In genomic region chr4:143477487-143477886, GRCh38 we compare ENCODE assay signal across 27 cellular contexts.
"Had no signal": no experiment of that assay in that cellular context is flagged by ENCODE, and none has a peak within 500 bp of the region (broad histone marks: within the 10 kb centered on the region; RNA-seq: fewer than 3 reads in every experiment).

No MANE protein-coding gene starts in this region.

- H3K4me1 ChIP-seq: left lung, lower lobe of right lung, neural progenitor cell, parathyroid adenoma, psoas muscle, uterus had no signal

- H3K4me2 ChIP-seq: neural progenitor cell had no signal

- H3K79me2 ChIP-seq: parathyroid adenoma had no signal

- H3K27ac ChIP-seq: left lung, lower lobe of right lung, neural progenitor cell, neutrophil, parathyroid adenoma, psoas muscle, skin epidermis, stomach, suprapubic skin, uterus had no signal

- H3K4me3 ChIP-seq: left lung, lower lobe of right lung, neural progenitor cell, psoas muscle, skin epidermis, stomach, suprapubic skin, tibial nerve, uterus had no signal

- H2AFZ ChIP-seq: neural progenitor cell, parathyroid adenoma had no signal

- ATAC-seq: left colon; left lung; lower lobe of right lung; naive thymus-derived CD8-positive, alpha-beta T cell; psoas muscle; sciatic nerve; stimulated activated naive B cell treated with anti-CD40 and anti-IgM and Interleukin-4, amounts not matched to agents 10 μg/mL and 1 μg/mL and 100 μg/mL, for 72 hours; stimulated activated naive CD8-positive, alpha-beta T cell treated with anti-CD3 and anti-CD28 coated beads, Interleukin-15, Interleukin-2, amounts not matched to agents 100 U/mL and 50 U/mL, for 24 hours had no signal

- H3K27me3 ChIP-seq: left lung, neural progenitor cell, neutrophil, stomach, suprapubic skin, tibial nerve, uterus had no signal

- DNase-seq: hippocampal formation; kidney glomerular epithelial cell; left colon; left lung; lower lobe of right lung; mammary epithelial cell; mesenchymal stem cell; naive thymus-derived CD8-positive, alpha-beta T cell; nephron progenitor cell; occipital lobe; psoas muscle; stimulated activated CD4-positive, alpha-beta T cell treated with anti-CD3 and anti-CD28 coated beads, Interleukin-12 subunit alpha, Interleukin-12 subunit beta, amount 100 ng/mL, for 4 hours; stimulated activated CD4-positive, alpha-beta T cell treated with anti-CD3 and anti-CD28 coated beads, Interleukin-15, amount 100 ng/mL, for 24 hours; stimulated activated CD4-positive, alpha-beta T cell treated with anti-CD3 and anti-CD28 coated beads, Interleukin-2, amount 100 ng/mL, for 24 hours; stimulated activated CD4-positive, alpha-beta T cell treated with anti-CD3 and anti-CD28 coated beads, Interleukin-4, amount 100 ng/mL, for 1 hour; stimulated activated naive B cell treated with anti-CD40 and anti-IgM and Interleukin-4, amounts not matched to agents 10 μg/mL and 1 μg/mL and 100 μg/mL, for 72 hours; stimulated activated naive CD8-positive, alpha-beta T cell treated with anti-CD3 and anti-CD28 coated beads, Interleukin-15, Interleukin-2, amounts not matched to agents 100 U/mL and 50 U/mL, for 24 hours; stomach; uterus had no signal

- FAIRE-seq: keratinocyte had no signal

- H3K9me3 ChIP-seq: left lung, lower lobe of right lung, neutrophil, psoas muscle, stomach, suprapubic skin, tibial nerve, uterus had no signal

- H3K36me3 ChIP-seq: left lung, neural progenitor cell, uterus had no signal

- H3K9ac ChIP-seq: neural progenitor cell, parathyroid adenoma had no signal
